ENCODE assay signal across 8 cellular contexts in genomic region chr21:43645414-43645891, GRCh38. TPM values are rescaled to one million over a fixed set of nuclear protein-coding genes. Genes with fewer than 3 reads are reported as not detected.
A peak's percentile ranks its signal among the peaks of the same experiment; 100 is the strongest.
DNase-seq lines count a peak whose midpoint lies in the region; ATAC-seq and TF ChIP-seq lines count a peak whose summit lies in the region.

No MANE protein-coding gene starts in this region.

- peak overlapping the region; percentile 4; the same call in 1 of the 2 replicates for H3K9ac ChIP-seq in SK-N-SH

- no peaks in the 10 kb centered on the region for H3K9me3 ChIP-seq in SK-N-SH

- no peak overlapping the region for H3K4me2 ChIP-seq in SK-N-SH

- H2AFZ ChIP-seq in SK-N-SH (ENCODE audit: low read depth), result no peak overlapping the region

- peak overlapping the region in 1 of 2 experiments; percentile 69; a peak in 2 of 4 replicates for H3K27ac ChIP-seq in SK-N-SH (ENCODE audit: low read depth in 2 of 2, low read length in 1 of 2)

- H3F3A ChIP-seq in SK-N-SH (replicated peaks; ENCODE audit: insufficient read depth), result peaks cover 9% of the 10 kb centered on the region

- no peak for TF ChIP-seq EP300 in SK-N-SH (IDR thresholded peaks at IDR 0.05; ENCODE audit: borderline replicate concordance in 1 of 2, low read depth in 1 of 2, low read length in 1 of 2)

- peak; percentile 58 for TF ChIP-seq CTCF in SK-N-SH (IDR thresholded peaks at IDR 0.05)
- peak; percentile 63 for TF ChIP-seq CTCF in epithelial cell of proximal tubule (conservative IDR thresholded peaks at IDR 0.05; ENCODE audit: low read depth, low read length)

- H3K4me1 ChIP-seq in SK-N-SH (ENCODE audit: control insufficient read depth in 1 of 2, insufficient read depth in 2 of 2, low read depth in 1 of 2, low read length in 1 of 2), result peaks cover 2 to 12% of the 10 kb centered on the region in 2 experiments; a peak in 3 of 4 replicates

- DNase-seq in DMS53 (lab: John Stamatoyannopoulos, UW), result peak; percentile 25
- DNase-seq in DMS53 treated with DMSO at 0.1 percent for 48 hours (lab: John Stamatoyannopoulos, UW; ENCODE audit: unreplicated experiment), result no peak
- peak; percentile 90 for DNase-seq in KBM-7
- DNase-seq in SK-N-SH, result no peak
- no peak for DNase-seq in epithelial cell of proximal tubule (ENCODE audit: low read depth)
- DNase-seq in myocyte (ENCODE audit: low read depth), result peak; percentile 93
- DNase-seq in T-helper 9 cell, result no peak

- H3K9me2 ChIP-seq in SK-N-SH, result no peaks in the 10 kb centered on the region

- ATAC-seq in GM18858 (IDR thresholded peaks at IDR 0.05; ENCODE audit: unreplicated experiment), result no peak

- POLR2A ChIA-PET in SK-N-SH (lab: Yijun Ruan, JAX), result no interaction called here

- CTCF ChIA-PET in SK-N-SH (lab: Yijun Ruan, JAX), result interaction anchor here (0.9 to 4.7 kb wide), 14 partner anchors 11 to 438 kb away, joined by 3 to 30 read pairs (median 4); no protein-coding TSS in a partner anchor

- H4K20me1 ChIP-seq in SK-N-SH (ENCODE audit: insufficient read depth), result no peaks in the 10 kb centered on the region

- in situ Hi-C loops in KBM-7 (cut with MboI; ENCODE audit: low pct_unique_long_range_greater_than_20kb, low sequenced_read_pairs), result no loop called here

- H3K27me3 ChIP-seq in SK-N-SH (ENCODE audit: insufficient read depth), result no peaks in the 10 kb centered on the region

- TF ChIP-seq RAD21 in SK-N-SH (IDR thresholded peaks at IDR 0.05; ENCODE audit: low read length), result peak; percentile 70

- H3K79me2 ChIP-seq in SK-N-SH (ENCODE audit: insufficient read depth), result no peaks in the 10 kb centered on the region

- 64% methylated on average over 7 of the region's 7 CpGs for WGBS in SK-N-SH (ENCODE audit: low lambda C conversion rate)

- no peaks in the 10 kb centered on the region for H3K36me3 ChIP-seq in SK-N-SH (replicated peaks in 1 of 2; ENCODE audit: control insufficient read depth in 1 of 2, insufficient read depth in 2 of 2, low read length in 1 of 2)

- H3K4me3 ChIP-seq in SK-N-SH (ENCODE audit: low read depth in 2 of 2, low read length in 1 of 2) (no peak overlapping the region), epithelial cell of proximal tubule (ENCODE audit: low read depth, low read length) (no peak overlapping the region)

TF ChIP-seq in SK-N-SH, 30 proteins besides CTCF, POLR2A, EP300 and RAD21:
- peak; percentile 57 for TF ChIP-seq SMC3 (IDR thresholded peaks at IDR 0.05; ENCODE audit: low read depth, low read length)
- no peak for TF ChIP-seq SIN3A (IDR thresholded peaks at IDR 0.05; ENCODE audit: borderline replicate concordance, low read depth, low read length)
- no peak for TF ChIP-seq TCF12 (IDR thresholded peaks at IDR 0.05)
- TF ChIP-seq FOXM1 (IDR thresholded peaks at IDR 0.05; ENCODE audit: low read depth), result no peak
- TF ChIP-seq NFIC (IDR thresholded peaks at IDR 0.05; ENCODE audit: borderline replicate concordance), result no peak
- TF ChIP-seq USF1 (IDR thresholded peaks at IDR 0.05; ENCODE audit: borderline replicate concordance, low read depth), result no peak
- no peak for TF ChIP-seq RCOR1 (IDR thresholded peaks at IDR 0.05; ENCODE audit: low read length)
- no peak for TF ChIP-seq JUND (IDR thresholded peaks at IDR 0.05)
- no peak for TF ChIP-seq NRF1 (IDR thresholded peaks at IDR 0.05; ENCODE audit: low read depth, low read length)
- TF ChIP-seq, protein P1, sequence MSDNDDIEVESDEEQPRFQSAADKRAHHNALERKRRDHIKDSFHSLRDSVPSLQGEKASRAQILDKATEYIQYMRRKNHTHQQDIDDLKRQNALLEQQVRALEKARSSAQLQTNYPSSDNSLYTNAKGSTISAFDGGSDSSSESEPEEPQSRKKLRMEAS (IDR thresholded peaks at IDR 0.05; ENCODE audit: low read depth), result no peak
- no peak for TF ChIP-seq TAF1 (IDR thresholded peaks at IDR 0.05; ENCODE audit: borderline replicate concordance, low read depth, low read length)
- TF ChIP-seq MXI1 (IDR thresholded peaks at IDR 0.05; ENCODE audit: low read depth, low read length), result no peak
- no peak for TF ChIP-seq CHD2 (IDR thresholded peaks at IDR 0.05; ENCODE audit: low read length, partially characterized antibody)
- peak; percentile 15; the same call in 1 of the 2 replicates for TF ChIP-seq PBX3 (IDR thresholded peaks at IDR 0.05)
- TF ChIP-seq FOXJ3 (CRISPR knock-in tag; IDR thresholded peaks at IDR 0.05), result no peak
- no peak for TF ChIP-seq TEAD4 (IDR thresholded peaks at IDR 0.05; ENCODE audit: borderline replicate concordance, insufficient read depth)
- TF ChIP-seq USF2 (IDR thresholded peaks at IDR 0.05; ENCODE audit: borderline replicate concordance, low read depth, low read length), result no peak
- TF ChIP-seq MEF2A (IDR thresholded peaks at IDR 0.05; ENCODE audit: borderline replicate concordance, low read depth), result no peak

RNA-seq across cellular contexts. Expression of gene HSF2BP, which starts 13.8 kb away (rescaled TPM):
- 1.1 TPM in 2 replicates for polyA plus RNA-seq in SK-N-SH (2012; rRNA removed)
- polyA plus RNA-seq in SK-N-SH (2012; cell fraction: cytosol; rRNA removed), result 1.1 and 1.7 TPM in 2 replicates
- polyA plus RNA-seq in SK-N-SH (2012; cell fraction: nucleus; rRNA removed), result 1.0 and 1.3 TPM in 2 replicates
- total RNA-seq in epithelial cell of proximal tubule, result 0.12 and 0.72 TPM in 2 replicates
- 2.3 and 3.2 TPM in 2 replicates for total RNA-seq in myocyte
- polyA plus RNA-seq in myocyte (2012), result 6.7 TPM

RNA-seq across cellular contexts. Expression of gene RRP1B, which starts 13.9 kb away (rescaled TPM):
- 9.6 and 10.4 TPM in 2 replicates for polyA plus RNA-seq in SK-N-SH (2012; rRNA removed)
- polyA plus RNA-seq in SK-N-SH (2012; cell fraction: cytosol; rRNA removed), result 8.6 and 10.1 TPM in 2 replicates
- 11.7 and 12.3 TPM in 2 replicates for polyA plus RNA-seq in SK-N-SH (2012; cell fraction: nucleus; rRNA removed)
- total RNA-seq in epithelial cell of proximal tubule (37.6 and 49.2 TPM in 2 replicates), myocyte (33.4 and 34.9 TPM in 2 replicates)
- polyA plus RNA-seq in myocyte (2012), result 11.1 TPM

Comparison
In these comparisons a context has a peak if more than half of its experiments do, and no peak if none do; other contexts are left out.
1. DNase-seq: peak in DMS53 (single experiment), KBM-7 (single experiment) and myocyte (single experiment); none in DMS53 treated with DMSO at 0.1 percent for 48 hours (single experiment), SK-N-SH (single experiment), epithelial cell of proximal tubule (single experiment) and T-helper 9 cell (single experiment).